ENCODE assay signal across 1 cellular context in the genomic region with DNA sequence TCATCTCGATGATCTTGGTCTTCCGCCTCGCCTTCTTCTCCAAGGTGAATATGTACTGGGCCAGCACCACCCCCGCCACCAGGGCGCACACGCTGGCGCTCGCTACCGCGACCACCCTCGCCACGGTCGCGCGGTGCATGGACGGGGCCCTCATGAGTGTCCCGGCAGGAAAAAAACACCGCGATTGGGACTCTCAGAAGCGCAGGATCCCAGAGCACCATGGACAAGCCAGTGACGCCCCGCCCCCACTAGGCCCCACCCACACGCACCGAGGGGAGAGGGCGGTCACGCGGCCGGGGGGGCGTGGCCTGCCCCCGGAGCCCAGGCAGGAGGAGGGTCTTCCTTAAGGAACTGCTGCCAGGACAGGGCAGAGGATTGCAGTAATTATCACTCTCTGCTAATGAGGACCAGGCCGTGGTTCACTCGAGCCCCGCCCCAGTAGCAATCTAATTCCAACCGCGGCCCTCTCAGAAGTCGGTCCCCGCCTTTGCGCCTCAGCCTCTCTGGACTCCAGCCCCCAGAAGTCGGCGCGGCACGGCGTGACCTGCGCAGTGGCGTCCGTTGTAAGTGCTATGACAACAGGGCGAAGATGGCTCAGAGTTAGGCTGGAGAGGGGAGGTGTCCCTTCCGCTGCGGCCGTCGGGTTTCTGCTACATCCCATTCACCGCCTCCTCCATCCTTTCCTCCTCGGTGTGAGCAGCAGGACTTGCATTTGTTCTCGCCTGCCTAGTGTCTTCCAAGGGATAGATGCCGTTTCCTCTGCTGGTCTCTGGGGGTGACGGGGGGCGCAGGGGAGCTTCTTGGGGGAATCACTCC.
TF ChIP-seq lines count a peak whose summit lies in the region.

Gene BBS9 (plus strand): TSS at position 575 of the 816 bp plus-strand sequence. CDS start 16,689 bp downstream, outside the sequence.

TF ChIP-seq in K562, 482 proteins besides CTCF, POLR2A, EP300 and RAD21 (continued from another document and continues in another):
- TF ChIP-seq, protein P1, sequence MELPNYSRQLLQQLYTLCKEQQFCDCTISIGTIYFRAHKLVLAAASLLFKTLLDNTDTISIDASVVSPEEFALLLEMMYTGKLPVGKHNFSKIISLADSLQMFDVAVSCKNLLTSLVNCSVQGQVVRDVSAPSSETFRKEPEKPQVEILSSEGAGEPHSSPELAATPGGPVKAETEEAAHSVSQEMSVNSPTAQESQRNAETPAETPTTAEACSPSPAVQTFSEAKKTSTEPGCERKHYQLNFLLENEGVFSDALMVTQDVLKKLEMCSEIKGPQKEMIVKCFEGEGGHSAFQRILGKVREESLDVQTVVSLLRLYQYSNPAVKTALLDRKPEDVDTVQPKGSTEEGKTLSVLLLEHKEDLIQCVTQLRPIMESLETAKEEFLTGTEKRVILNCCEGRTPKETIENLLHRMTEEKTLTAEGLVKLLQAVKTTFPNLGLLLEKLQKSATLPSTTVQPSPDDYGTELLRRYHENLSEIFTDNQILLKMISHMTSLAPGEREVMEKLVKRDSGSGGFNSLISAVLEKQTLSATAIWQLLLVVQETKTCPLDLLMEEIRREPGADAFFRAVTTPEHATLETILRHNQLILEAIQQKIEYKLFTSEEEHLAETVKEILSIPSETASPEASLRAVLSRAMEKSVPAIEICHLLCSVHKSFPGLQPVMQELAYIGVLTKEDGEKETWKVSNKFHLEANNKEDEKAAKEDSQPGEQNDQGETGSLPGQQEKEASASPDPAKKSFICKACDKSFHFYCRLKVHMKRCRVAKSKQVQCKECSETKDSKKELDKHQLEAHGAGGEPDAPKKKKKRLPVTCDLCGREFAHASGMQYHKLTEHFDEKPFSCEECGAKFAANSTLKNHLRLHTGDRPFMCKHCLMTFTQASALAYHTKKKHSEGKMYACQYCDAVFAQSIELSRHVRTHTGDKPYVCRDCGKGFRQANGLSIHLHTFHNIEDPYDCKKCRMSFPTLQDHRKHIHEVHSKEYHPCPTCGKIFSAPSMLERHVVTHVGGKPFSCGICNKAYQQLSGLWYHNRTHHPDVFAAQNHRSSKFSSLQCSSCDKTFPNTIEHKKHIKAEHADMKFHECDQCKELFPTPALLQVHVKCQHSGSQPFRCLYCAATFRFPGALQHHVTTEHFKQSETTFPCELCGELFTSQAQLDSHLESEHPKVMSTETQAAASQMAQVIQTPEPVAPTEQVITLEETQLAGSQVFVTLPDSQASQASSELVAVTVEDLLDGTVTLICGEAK (IDR thresholded peaks at IDR 0.05) = no peak
- TF ChIP-seq, protein P1 (CRISPR knock-in tag; IDR thresholded peaks at IDR 0.05) = no peak
- TF ChIP-seq RFX7 (CRISPR knock-in tag; IDR thresholded peaks at IDR 0.05) (no peak), IRF2 (CRISPR knock-in tag; IDR thresholded peaks at IDR 0.05) (no peak), MCM2 (IDR thresholded peaks at IDR 0.05; ENCODE audit: low read depth) (no peak), ELF4 (CRISPR knock-in tag; IDR thresholded peaks at IDR 0.05) (no peak), FOXA1 (IDR thresholded peaks at IDR 0.05; ENCODE audit: borderline replicate concordance) (no peak), HMG20A (CRISPR knock-in tag; conservative IDR thresholded peaks at IDR 0.05) (no peak), NR3C1 (CRISPR knock-in tag; IDR thresholded peaks at IDR 0.05) (no peak), SREBF1 (IDR thresholded peaks at IDR 0.05; ENCODE audit: borderline replicate concordance, low read depth, low read length) (0 out of 2 replicates have a peak, but pooled peaks have one; percentile 9), XRCC5 (IDR thresholded peaks at IDR 0.05; ENCODE audit: low read depth, low read length) (peak; percentile 77; the same call in 1 of the 2 replicates), ZNF398 (CRISPR knock-in tag; IDR thresholded peaks at IDR 0.05) (no peak), ZNF589 (CRISPR knock-in tag; IDR thresholded peaks at IDR 0.05; ENCODE audit: low read depth) (no peak), GATAD2A (IDR thresholded peaks at IDR 0.05) (no peak), OTX1 (CRISPR knock-in tag; IDR thresholded peaks at IDR 0.05) (no peak), FOXM1 (IDR thresholded peaks at IDR 0.05; ENCODE audit: low read depth) (no peak), FOXM1 (CRISPR knock-in tag; IDR thresholded peaks at IDR 0.05; ENCODE audit: low read depth) (no peak), POLR3A (IDR thresholded peaks at IDR 0.05; ENCODE audit: borderline replicate concordance, extremely low read depth, insufficient read depth, insufficient read length) (no peak), KLF16 (IDR thresholded peaks at IDR 0.05) (no peak), ZNF77 (CRISPR knock-in tag; IDR thresholded peaks at IDR 0.05) (no peak), NR2C2 (CRISPR knock-in tag; IDR thresholded peaks at IDR 0.05) (peak; percentile 43; the same call in 1 of the 2 replicates), NR2C2 (tag; IDR thresholded peaks at IDR 0.05) (peak; percentile 82), RB1 (IDR thresholded peaks at IDR 0.05; ENCODE audit: low read depth) (no peak; the same call in 1 of the 2 replicates), SNIP1 (IDR thresholded peaks at IDR 0.05; ENCODE audit: low read depth) (no peak), E2F6 (IDR thresholded peaks at IDR 0.05; ENCODE audit: borderline replicate concordance in 1 of 2, extremely low read depth in 1 of 2, insufficient read depth in 1 of 2, insufficient read length in 1 of 2, low read depth in 1 of 2, low read length in 1 of 2, poor library complexity in 1 of 2, severe bottlenecking in 1 of 2) (peak in 1 of 2 experiments; percentile 11), NFIX (CRISPR knock-in tag; IDR thresholded peaks at IDR 0.05; ENCODE audit: low read depth) (no peak), CHD4 (IDR thresholded peaks at IDR 0.05; ENCODE audit: insufficient read depth, insufficient replicate concordance, low read depth, low read length, poor library complexity, severe bottlenecking) (no peak), TSC22D4 (tag; IDR thresholded peaks at IDR 0.05) (no peak), ZBTB1 (CRISPR knock-in tag; IDR thresholded peaks at IDR 0.05; ENCODE audit: borderline replicate concordance, low read depth) (no peak), BACH1 (tag; IDR thresholded peaks at IDR 0.05) (no peak), STAT5A (IDR thresholded peaks at IDR 0.05; ENCODE audit: borderline replicate concordance, low read length) (no peak), CXXC5 (CRISPR knock-in tag; IDR thresholded peaks at IDR 0.05) (peak; percentile 95), YBX1 (IDR thresholded peaks at IDR 0.05) (no peak), RBFOX2 (IDR thresholded peaks at IDR 0.05; ENCODE audit: low read depth, low read length) (peak; percentile 87), CHCHD3 (CRISPR knock-in tag; IDR thresholded peaks at IDR 0.05) (no peak), ZSCAN29 (IDR thresholded peaks at IDR 0.05) (no peak), POLR2B (IDR thresholded peaks at IDR 0.05; ENCODE audit: low read depth, partially characterized antibody) (peak; percentile 77)
- TF ChIP-seq, protein P2, sequence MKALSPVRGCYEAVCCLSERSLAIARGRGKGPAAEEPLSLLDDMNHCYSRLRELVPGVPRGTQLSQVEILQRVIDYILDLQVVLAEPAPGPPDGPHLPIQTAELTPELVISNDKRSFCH (CRISPR knock-in tag; IDR thresholded peaks at IDR 0.05) = no peak
- TF ChIP-seq, protein P2 (tag; IDR thresholded peaks at IDR 0.05) = no peak
- TF ChIP-seq, protein P3, sequence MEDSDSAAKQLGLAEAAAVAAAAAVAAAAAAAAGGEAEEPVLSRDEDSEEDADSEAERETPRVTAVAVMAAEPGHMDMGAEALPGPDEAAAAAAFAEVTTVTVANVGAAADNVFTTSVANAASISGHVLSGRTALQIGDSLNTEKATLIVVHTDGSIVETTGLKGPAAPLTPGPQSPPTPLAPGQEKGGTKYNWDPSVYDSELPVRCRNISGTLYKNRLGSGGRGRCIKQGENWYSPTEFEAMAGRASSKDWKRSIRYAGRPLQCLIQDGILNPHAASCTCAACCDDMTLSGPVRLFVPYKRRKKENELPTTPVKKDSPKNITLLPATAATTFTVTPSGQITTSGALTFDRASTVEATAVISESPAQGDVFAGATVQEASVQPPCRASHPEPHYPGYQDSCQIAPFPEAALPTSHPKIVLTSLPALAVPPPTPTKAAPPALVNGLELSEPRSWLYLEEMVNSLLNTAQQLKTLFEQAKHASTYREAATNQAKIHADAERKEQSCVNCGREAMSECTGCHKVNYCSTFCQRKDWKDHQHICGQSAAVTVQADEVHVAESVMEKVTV (CRISPR knock-in tag; IDR thresholded peaks at IDR 0.05) = no peak
- TF ChIP-seq, protein P4, sequence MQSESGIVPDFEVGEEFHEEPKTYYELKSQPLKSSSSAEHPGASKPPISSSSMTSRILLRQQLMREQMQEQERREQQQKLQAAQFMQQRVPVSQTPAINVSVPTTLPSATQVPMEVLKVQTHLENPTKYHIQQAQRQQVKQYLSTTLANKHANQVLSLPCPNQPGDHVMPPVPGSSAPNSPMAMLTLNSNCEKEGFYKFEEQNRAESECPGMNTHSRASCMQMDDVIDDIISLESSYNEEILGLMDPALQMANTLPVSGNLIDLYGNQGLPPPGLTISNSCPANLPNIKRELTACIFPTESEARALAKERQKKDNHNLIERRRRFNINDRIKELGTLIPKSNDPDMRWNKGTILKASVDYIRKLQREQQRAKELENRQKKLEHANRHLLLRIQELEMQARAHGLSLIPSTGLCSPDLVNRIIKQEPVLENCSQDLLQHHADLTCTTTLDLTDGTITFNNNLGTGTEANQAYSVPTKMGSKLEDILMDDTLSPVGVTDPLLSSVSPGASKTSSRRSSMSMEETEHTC (IDR thresholded peaks at IDR 0.05) = peak; percentile 91
- TF ChIP-seq, protein P5, sequence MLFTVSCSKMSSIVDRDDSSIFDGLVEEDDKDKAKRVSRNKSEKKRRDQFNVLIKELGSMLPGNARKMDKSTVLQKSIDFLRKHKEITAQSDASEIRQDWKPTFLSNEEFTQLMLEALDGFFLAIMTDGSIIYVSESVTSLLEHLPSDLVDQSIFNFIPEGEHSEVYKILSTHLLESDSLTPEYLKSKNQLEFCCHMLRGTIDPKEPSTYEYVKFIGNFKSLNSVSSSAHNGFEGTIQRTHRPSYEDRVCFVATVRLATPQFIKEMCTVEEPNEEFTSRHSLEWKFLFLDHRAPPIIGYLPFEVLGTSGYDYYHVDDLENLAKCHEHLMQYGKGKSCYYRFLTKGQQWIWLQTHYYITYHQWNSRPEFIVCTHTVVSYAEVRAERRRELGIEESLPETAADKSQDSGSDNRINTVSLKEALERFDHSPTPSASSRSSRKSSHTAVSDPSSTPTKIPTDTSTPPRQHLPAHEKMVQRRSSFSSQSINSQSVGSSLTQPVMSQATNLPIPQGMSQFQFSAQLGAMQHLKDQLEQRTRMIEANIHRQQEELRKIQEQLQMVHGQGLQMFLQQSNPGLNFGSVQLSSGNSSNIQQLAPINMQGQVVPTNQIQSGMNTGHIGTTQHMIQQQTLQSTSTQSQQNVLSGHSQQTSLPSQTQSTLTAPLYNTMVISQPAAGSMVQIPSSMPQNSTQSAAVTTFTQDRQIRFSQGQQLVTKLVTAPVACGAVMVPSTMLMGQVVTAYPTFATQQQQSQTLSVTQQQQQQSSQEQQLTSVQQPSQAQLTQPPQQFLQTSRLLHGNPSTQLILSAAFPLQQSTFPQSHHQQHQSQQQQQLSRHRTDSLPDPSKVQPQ (CRISPR knock-in tag; IDR thresholded peaks at IDR 0.05; ENCODE audit: borderline replicate concordance) = no peak
